ENCODE assay signal across 1 cellular context in the genomic region with DNA sequence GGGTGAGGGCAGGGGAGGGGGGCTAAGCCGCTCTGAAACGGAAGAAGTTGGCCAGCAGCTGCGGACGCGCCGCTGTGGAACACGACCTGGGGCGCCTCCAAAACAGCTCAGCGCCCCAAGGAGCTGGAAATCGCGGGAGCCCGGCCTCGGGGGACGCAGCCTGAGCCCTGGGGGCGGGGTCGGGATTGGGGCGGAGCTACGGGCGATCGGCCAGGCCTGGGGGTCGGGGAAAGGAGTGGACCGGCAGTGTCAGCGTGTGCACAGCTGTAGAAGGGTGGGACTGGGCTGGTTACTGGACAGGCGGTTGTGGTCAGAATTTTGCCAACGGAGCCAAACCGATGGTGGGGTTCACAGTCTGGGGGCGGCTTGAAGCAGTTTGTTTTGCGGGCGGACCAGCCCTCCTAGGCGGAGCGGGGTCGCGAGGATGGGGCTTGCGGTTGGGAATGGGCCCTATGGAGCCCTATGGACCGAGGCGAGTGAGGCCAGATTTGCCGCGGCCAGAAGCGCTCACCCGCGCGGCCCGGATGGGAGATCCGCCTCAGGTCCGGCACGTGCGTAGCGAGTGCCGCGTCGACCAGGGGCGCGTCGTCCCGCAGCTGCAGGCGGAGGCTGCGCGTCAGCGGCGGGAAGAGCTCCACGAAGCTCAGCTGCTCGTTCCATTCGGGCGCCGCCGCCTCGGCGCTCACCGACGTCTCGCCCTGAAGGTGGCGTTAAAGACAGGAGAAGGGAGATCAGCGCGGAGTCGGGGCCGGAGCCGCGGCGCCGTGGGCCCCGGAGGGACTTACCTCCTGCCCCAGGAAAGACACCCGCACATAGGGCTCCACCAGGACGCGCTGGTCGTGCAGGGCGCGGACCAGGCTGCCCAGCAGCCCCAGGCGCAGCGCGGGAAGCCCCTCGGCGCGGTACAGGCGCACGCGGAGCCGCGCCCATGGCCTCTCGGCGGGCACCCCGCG.
TF ChIP-seq lines count a peak whose summit lies in the region.

No MANE protein-coding gene starts in this region.

TF ChIP-seq in K562, 482 proteins besides CTCF, POLR2A, EP300 and RAD21 (continued from another document and continues in another):
- TF ChIP-seq, protein P1, sequence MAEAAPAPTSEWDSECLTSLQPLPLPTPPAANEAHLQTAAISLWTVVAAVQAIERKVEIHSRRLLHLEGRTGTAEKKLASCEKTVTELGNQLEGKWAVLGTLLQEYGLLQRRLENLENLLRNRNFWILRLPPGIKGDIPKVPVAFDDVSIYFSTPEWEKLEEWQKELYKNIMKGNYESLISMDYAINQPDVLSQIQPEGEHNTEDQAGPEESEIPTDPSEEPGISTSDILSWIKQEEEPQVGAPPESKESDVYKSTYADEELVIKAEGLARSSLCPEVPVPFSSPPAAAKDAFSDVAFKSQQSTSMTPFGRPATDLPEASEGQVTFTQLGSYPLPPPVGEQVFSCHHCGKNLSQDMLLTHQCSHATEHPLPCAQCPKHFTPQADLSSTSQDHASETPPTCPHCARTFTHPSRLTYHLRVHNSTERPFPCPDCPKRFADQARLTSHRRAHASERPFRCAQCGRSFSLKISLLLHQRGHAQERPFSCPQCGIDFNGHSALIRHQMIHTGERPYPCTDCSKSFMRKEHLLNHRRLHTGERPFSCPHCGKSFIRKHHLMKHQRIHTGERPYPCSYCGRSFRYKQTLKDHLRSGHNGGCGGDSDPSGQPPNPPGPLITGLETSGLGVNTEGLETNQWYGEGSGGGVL (CRISPR knock-in tag; IDR thresholded peaks at IDR 0.05) = no peak
- TF ChIP-seq CHD4 (IDR thresholded peaks at IDR 0.05; ENCODE audit: insufficient read depth, insufficient replicate concordance, low read depth, low read length, poor library complexity, severe bottlenecking) (no peak), NFRKB (IDR thresholded peaks at IDR 0.05; ENCODE audit: low read depth) (no peak), CBFA2T2 (conservative IDR thresholded peaks at IDR 0.05) (no peak), POLR2G (IDR thresholded peaks at IDR 0.05; ENCODE audit: low read depth, low read length) (peak; percentile 78), ADNP (tag; IDR thresholded peaks at IDR 0.05) (no peak), ZNF23 (CRISPR knock-in tag; IDR thresholded peaks at IDR 0.05) (no peak), ESRRB (CRISPR knock-in tag; IDR thresholded peaks at IDR 0.05; ENCODE audit: borderline replicate concordance) (no peak), CBX3 (IDR thresholded peaks at IDR 0.05; ENCODE audit: borderline replicate concordance in 1 of 2, low read length in 2 of 2) (peak in 1 of 2 experiments; percentile 95; a peak in 2 of 3 replicates), CXXC5 (CRISPR knock-in tag; IDR thresholded peaks at IDR 0.05) (peak; percentile 99), RBM34 (IDR thresholded peaks at IDR 0.05; ENCODE audit: borderline replicate concordance, insufficient read depth, low read length) (0 out of 2 replicates have a peak, but pooled peaks have one; percentile 28), FOXM1 (IDR thresholded peaks at IDR 0.05; ENCODE audit: low read depth) (no peak), FOXM1 (CRISPR knock-in tag; IDR thresholded peaks at IDR 0.05; ENCODE audit: low read depth) (peak; percentile 92), ESRRA (IDR thresholded peaks at IDR 0.05; ENCODE audit: borderline replicate concordance, low read depth) (peak; percentile 44; the same call in 1 of the 2 replicates), GTF2F1 (IDR thresholded peaks at IDR 0.05; ENCODE audit: low read depth, low read length) (no peak), ZNF717 (CRISPR knock-in tag; IDR thresholded peaks at IDR 0.05) (no peak), KLF13 (tag; IDR thresholded peaks at IDR 0.05; ENCODE audit: borderline replicate concordance, low read depth) (no peak), ZKSCAN3 (CRISPR knock-in tag; IDR thresholded peaks at IDR 0.05) (no peak), FOXA1 (IDR thresholded peaks at IDR 0.05; ENCODE audit: borderline replicate concordance) (no peak), FIP1L1 (IDR thresholded peaks at IDR 0.05; ENCODE audit: low read depth, low read length, poor library complexity, severe bottlenecking) (peak; percentile 26), CBX1 (IDR thresholded peaks at IDR 0.05; ENCODE audit: low read depth) (0 out of 2 replicates have a peak, but pooled peaks have one; percentile 52), ASH1L (IDR thresholded peaks at IDR 0.05; ENCODE audit: borderline replicate concordance, low read depth, partially characterized antibody) (no peak), POLR2B (IDR thresholded peaks at IDR 0.05; ENCODE audit: low read depth, partially characterized antibody) (no peak), TRIM24 (IDR thresholded peaks at IDR 0.05) (peak in 1 of 2 experiments; percentile 31; a peak in 1 of 4 replicates), ZNF12 (CRISPR knock-in tag; IDR thresholded peaks at IDR 0.05) (peak; percentile 82; the same call in 1 of the 2 replicates), FOXP1 (CRISPR knock-in tag; IDR thresholded peaks at IDR 0.05) (peak; percentile 95), ARNT (IDR thresholded peaks at IDR 0.05) (no peak)
- TF ChIP-seq, protein P2, sequence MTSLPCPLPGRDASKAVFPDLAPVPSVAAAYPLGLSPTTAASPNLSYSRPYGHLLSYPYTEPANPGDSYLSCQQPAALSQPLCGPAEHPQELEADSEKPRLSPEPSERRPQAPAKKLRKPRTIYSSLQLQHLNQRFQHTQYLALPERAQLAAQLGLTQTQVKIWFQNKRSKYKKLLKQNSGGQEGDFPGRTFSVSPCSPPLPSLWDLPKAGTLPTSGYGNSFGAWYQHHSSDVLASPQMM (CRISPR knock-in tag; IDR thresholded peaks at IDR 0.05) = no peak
- TF ChIP-seq, protein P3, sequence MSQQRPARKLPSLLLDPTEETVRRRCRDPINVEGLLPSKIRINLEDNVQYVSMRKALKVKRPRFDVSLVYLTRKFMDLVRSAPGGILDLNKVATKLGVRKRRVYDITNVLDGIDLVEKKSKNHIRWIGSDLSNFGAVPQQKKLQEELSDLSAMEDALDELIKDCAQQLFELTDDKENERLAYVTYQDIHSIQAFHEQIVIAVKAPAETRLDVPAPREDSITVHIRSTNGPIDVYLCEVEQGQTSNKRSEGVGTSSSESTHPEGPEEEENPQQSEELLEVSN (IDR thresholded peaks at IDR 0.05; ENCODE audit: borderline replicate concordance in 1 of 2, extremely low read depth in 1 of 2, insufficient read depth in 1 of 2, insufficient read length in 1 of 2, low read depth in 1 of 2, low read length in 1 of 2, poor library complexity in 1 of 2, severe bottlenecking in 1 of 2) = peak; percentile 99 to 100
- TF ChIP-seq, protein P4, sequence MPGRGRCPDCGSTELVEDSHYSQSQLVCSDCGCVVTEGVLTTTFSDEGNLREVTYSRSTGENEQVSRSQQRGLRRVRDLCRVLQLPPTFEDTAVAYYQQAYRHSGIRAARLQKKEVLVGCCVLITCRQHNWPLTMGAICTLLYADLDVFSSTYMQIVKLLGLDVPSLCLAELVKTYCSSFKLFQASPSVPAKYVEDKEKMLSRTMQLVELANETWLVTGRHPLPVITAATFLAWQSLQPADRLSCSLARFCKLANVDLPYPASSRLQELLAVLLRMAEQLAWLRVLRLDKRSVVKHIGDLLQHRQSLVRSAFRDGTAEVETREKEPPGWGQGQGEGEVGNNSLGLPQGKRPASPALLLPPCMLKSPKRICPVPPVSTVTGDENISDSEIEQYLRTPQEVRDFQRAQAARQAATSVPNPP (IDR thresholded peaks at IDR 0.05; ENCODE audit: borderline replicate concordance, insufficient read depth, insufficient read length) = no peak
- TF ChIP-seq, protein P5, sequence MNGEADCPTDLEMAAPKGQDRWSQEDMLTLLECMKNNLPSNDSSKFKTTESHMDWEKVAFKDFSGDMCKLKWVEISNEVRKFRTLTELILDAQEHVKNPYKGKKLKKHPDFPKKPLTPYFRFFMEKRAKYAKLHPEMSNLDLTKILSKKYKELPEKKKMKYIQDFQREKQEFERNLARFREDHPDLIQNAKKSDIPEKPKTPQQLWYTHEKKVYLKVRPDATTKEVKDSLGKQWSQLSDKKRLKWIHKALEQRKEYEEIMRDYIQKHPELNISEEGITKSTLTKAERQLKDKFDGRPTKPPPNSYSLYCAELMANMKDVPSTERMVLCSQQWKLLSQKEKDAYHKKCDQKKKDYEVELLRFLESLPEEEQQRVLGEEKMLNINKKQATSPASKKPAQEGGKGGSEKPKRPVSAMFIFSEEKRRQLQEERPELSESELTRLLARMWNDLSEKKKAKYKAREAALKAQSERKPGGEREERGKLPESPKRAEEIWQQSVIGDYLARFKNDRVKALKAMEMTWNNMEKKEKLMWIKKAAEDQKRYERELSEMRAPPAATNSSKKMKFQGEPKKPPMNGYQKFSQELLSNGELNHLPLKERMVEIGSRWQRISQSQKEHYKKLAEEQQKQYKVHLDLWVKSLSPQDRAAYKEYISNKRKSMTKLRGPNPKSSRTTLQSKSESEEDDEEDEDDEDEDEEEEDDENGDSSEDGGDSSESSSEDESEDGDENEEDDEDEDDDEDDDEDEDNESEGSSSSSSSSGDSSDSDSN (IDR thresholded peaks at IDR 0.05; ENCODE audit: borderline replicate concordance in 1 of 2, low read depth in 2 of 2, low read length in 2 of 2) = peak; percentile 84 to 97; a peak in 3 of 4 replicates
- TF ChIP-seq, protein P6, sequence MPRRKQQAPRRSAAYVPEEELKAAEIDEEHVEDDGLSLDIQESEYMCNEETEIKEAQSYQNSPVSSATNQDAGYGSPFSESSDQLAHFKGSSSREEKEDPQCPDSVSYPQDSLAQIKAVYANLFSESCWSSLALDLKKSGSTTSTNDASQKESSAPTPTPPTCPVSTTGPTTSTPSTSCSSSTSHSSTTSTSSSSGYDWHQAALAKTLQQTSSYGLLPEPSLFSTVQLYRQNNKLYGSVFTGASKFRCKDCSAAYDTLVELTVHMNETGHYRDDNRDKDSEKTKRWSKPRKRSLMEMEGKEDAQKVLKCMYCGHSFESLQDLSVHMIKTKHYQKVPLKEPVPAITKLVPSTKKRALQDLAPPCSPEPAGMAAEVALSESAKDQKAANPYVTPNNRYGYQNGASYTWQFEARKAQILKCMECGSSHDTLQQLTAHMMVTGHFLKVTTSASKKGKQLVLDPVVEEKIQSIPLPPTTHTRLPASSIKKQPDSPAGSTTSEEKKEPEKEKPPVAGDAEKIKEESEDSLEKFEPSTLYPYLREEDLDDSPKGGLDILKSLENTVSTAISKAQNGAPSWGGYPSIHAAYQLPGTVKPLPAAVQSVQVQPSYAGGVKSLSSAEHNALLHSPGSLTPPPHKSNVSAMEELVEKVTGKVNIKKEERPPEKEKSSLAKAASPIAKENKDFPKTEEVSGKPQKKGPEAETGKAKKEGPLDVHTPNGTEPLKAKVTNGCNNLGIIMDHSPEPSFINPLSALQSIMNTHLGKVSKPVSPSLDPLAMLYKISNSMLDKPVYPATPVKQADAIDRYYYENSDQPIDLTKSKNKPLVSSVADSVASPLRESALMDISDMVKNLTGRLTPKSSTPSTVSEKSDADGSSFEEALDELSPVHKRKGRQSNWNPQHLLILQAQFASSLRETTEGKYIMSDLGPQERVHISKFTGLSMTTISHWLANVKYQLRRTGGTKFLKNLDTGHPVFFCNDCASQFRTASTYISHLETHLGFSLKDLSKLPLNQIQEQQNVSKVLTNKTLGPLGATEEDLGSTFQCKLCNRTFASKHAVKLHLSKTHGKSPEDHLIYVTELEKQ (CRISPR knock-in tag; IDR thresholded peaks at IDR 0.05) = no peak
- TF ChIP-seq, protein P7, sequence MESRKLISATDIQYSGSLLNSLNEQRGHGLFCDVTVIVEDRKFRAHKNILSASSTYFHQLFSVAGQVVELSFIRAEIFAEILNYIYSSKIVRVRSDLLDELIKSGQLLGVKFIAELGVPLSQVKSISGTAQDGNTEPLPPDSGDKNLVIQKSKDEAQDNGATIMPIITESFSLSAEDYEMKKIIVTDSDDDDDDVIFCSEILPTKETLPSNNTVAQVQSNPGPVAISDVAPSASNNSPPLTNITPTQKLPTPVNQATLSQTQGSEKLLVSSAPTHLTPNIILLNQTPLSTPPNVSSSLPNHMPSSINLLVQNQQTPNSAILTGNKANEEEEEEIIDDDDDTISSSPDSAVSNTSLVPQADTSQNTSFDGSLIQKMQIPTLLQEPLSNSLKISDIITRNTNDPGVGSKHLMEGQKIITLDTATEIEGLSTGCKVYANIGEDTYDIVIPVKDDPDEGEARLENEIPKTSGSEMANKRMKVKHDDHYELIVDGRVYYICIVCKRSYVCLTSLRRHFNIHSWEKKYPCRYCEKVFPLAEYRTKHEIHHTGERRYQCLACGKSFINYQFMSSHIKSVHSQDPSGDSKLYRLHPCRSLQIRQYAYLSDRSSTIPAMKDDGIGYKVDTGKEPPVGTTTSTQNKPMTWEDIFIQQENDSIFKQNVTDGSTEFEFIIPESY (CRISPR knock-in tag; IDR thresholded peaks at IDR 0.05) = peak; percentile 95
- TF ChIP-seq, protein P8, sequence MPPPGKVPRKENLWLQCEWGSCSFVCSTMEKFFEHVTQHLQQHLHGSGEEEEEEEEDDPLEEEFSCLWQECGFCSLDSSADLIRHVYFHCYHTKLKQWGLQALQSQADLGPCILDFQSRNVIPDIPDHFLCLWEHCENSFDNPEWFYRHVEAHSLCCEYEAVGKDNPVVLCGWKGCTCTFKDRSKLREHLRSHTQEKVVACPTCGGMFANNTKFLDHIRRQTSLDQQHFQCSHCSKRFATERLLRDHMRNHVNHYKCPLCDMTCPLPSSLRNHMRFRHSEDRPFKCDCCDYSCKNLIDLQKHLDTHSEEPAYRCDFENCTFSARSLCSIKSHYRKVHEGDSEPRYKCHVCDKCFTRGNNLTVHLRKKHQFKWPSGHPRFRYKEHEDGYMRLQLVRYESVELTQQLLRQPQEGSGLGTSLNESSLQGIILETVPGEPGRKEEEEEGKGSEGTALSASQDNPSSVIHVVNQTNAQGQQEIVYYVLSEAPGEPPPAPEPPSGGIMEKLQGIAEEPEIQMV (tag; conservative IDR thresholded peaks at IDR 0.05; ENCODE audit: low read depth) = no peak
- TF ChIP-seq, protein P9, sequence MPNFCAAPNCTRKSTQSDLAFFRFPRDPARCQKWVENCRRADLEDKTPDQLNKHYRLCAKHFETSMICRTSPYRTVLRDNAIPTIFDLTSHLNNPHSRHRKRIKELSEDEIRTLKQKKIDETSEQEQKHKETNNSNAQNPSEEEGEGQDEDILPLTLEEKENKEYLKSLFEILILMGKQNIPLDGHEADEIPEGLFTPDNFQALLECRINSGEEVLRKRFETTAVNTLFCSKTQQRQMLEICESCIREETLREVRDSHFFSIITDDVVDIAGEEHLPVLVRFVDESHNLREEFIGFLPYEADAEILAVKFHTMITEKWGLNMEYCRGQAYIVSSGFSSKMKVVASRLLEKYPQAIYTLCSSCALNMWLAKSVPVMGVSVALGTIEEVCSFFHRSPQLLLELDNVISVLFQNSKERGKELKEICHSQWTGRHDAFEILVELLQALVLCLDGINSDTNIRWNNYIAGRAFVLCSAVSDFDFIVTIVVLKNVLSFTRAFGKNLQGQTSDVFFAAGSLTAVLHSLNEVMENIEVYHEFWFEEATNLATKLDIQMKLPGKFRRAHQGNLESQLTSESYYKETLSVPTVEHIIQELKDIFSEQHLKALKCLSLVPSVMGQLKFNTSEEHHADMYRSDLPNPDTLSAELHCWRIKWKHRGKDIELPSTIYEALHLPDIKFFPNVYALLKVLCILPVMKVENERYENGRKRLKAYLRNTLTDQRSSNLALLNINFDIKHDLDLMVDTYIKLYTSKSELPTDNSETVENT (CRISPR knock-in tag; IDR thresholded peaks at IDR 0.05) = no peak
- TF ChIP-seq, protein P10, sequence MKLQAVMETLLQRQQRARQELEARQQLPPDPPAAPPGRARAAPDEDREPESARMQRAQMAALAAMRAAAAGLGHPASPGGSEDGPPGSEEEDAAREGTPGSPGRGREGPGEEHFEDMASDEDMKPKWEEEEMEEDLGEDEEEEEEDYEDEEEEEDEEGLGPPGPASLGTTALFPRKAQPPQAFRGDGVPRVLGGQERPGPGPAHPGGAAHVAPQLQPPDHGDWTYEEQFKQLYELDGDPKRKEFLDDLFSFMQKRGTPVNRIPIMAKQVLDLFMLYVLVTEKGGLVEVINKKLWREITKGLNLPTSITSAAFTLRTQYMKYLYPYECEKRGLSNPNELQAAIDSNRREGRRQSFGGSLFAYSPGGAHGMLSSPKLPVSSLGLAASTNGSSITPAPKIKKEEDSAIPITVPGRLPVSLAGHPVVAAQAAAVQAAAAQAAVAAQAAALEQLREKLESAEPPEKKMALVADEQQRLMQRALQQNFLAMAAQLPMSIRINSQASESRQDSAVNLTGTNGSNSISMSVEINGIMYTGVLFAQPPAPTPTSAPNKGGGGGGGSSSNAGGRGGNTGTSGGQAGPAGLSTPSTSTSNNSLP (IDR thresholded peaks at IDR 0.05; ENCODE audit: borderline replicate concordance, low read depth, low read length) = no peak
